22 cellular contexts compared by ENCODE assay signal in genomic region chr6:120410586-120410985, GRCh38.
"Had no signal": no experiment of that assay in that cellular context is flagged by ENCODE, and none has a peak within 500 bp of the region (broad histone marks: within the 10 kb centered on the region; RNA-seq: fewer than 3 reads in every experiment).

No MANE protein-coding gene starts in this region.

- DNase-seq: dermis blood vessel endothelial cell; effector memory CD4-positive, alpha-beta T cell; erythroblast; esophagus squamous epithelium; hypothalamus; mesenchymal stem cell; mucosa of descending colon; naive B cell; pancreas; retina; right lobe of liver; small intestine; stimulated activated CD4-positive, alpha-beta T cell treated with anti-CD3 and anti-CD28 coated beads, Interleukin-15, amount 100 ng/mL, for 24 hours; stimulated activated CD4-positive, alpha-beta T cell treated with anti-CD3 and anti-CD28 coated beads, Interleukin-2, amount 100 ng/mL, for 48 hours; stimulated activated naive B cell treated with anti-CD40 and anti-IgM and Interleukin-4, amounts not matched to agents 10 μg/mL and 1 μg/mL and 100 μg/mL, for 72 hours; upper lobe of left lung had no signal

- H3K27me3 ChIP-seq: esophagus squamous epithelium, neutrophil, pancreas, right lobe of liver, tibial nerve, upper lobe of left lung had no signal

- H3K27ac ChIP-seq: coronary artery, esophagus squamous epithelium, neutrophil, pancreas, right lobe of liver, thoracic aorta, tibial nerve, upper lobe of left lung had no signal

- H3K36me3 ChIP-seq: esophagus squamous epithelium, neutrophil, pancreas, right lobe of liver, thoracic aorta, tibial nerve, upper lobe of left lung had no signal

- H3K4me3 ChIP-seq: coronary artery, esophagus squamous epithelium, lung, mucosa of descending colon, pancreas, right lobe of liver, thoracic aorta, tibial nerve, upper lobe of left lung had no signal

- ATAC-seq: mucosa of descending colon; natural killer cell treated with Interleukin-12 subunit alpha and Interleukin-12 subunit beta and Interleukin-15 and Interleukin-18, amount 100 ng/mL, for 72 hours; pancreas; right lobe of liver; stimulated activated naive B cell treated with anti-CD40 and anti-IgM and Interleukin-4, amounts not matched to agents 10 μg/mL and 1 μg/mL and 100 μg/mL, for 72 hours had no signal

- H3K4me1 ChIP-seq: esophagus squamous epithelium, pancreas, right lobe of liver, tibial nerve, upper lobe of left lung had no signal

- H3K9me3 ChIP-seq: esophagus squamous epithelium, mucosa of descending colon, neutrophil, pancreas, right lobe of liver, thoracic aorta, tibial nerve, upper lobe of left lung had no signal
